ENCODE assay signal across 1 cellular context in the genomic region with DNA sequence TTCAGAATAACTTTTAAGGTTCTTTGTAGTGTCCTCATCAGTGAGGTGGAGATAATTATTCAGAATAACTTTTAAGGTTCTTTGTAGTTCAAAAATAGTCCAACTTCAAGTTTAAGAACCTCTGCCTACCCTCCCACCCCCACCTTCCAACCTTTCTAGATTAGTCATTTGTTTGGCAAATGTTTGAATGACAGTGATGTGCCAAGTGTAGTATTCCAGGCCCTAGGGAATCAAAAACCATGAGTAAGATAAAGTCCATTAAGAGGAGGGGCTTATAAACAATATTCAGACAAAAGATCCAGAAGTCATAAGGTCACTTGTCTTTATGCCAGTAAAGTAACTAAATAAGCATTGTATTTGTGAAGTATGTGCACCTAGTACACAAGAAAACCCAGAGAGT.
A peak's percentile ranks its signal among the peaks of the same experiment; 100 is the strongest.
TF ChIP-seq lines count a peak whose summit lies in the region.

No MANE protein-coding gene starts in this region.

TF ChIP-seq in SK-N-SH, 30 proteins besides CTCF, POLR2A, EP300 and RAD21:
- no peak for TF ChIP-seq IRF3 (IDR thresholded peaks at IDR 0.05; ENCODE audit: low read depth, low read length)
- TF ChIP-seq PBX3 (IDR thresholded peaks at IDR 0.05), result 0 out of 2 replicates have a peak, but pooled peaks have one; percentile 25
